26 cellular contexts compared by ENCODE assay signal in the genomic region with DNA sequence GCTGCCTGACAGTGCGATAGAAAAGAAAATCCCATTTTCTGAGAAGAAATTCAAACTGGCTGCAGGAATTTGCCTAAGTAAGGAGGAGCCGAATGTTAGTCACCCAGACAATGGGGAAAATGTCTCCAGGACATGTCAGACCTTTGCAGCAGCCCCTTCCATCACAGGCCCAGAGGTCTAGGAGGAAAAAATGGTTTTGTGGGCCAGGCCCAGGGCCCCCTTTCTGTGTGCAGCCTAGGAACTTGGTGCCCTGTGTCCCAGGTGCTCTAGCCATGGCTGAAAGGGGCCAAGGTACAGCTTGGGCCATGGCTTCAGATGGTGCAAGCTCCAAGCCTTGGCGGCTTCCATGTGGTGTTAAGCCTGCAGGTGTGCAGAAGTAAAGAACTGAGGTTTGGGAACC. TPM values are rescaled to one million over a fixed set of nuclear protein-coding genes. Genes with fewer than 3 reads are reported as not detected.
DNase-seq lines count a peak whose midpoint lies in the region; ATAC-seq, FAIRE-seq and TF ChIP-seq lines count a peak whose summit lies in the region.
"Had no signal": no experiment of that assay in that cellular context is flagged by ENCODE, and none has a peak within 500 bp of the region (broad histone marks: within the 10 kb centered on the region; RNA-seq: fewer than 3 reads in every experiment).

No MANE protein-coding gene starts in this region.

- ATAC-seq in heart left ventricle, result no peak
- no peak for ATAC-seq in CD4-positive, alpha-beta T cell (ENCODE audit: poor library complexity)
- ATAC-seq: GM12878 had no signal

- H3K27ac ChIP-seq in HEK293 (ENCODE audit: extremely low read depth, low read depth, low read length) (no peak overlapping the region), coronary artery (no peak overlapping the region), heart left ventricle (no peak overlapping the region)
- no peak overlapping the region for H3K27ac ChIP-seq in CD4-positive, alpha-beta T cell (ENCODE audit: low read depth, low read length)
- H3K27ac ChIP-seq: BLaER1 treated with 17β-estradiol and CSF1 and Interleukin-3, amounts not matched to agents 10 nM and 100 nM; C4-2B had no signal

- intact Hi-C loops in heart left ventricle (cut with DNase I), result no loop called here
- intact Hi-C loops in CD4-positive, alpha-beta T cell (cut with DNase I, micrococcal nuclease), result no loop called here

- peak; percentile 22 for DNase-seq in coronary artery (ENCODE audit: low spot score)
- no peak for DNase-seq in endothelial cell (ENCODE audit: low spot score)
- no peak for DNase-seq in heart left ventricle
- DNase-seq in HTR-8/SVneo (ENCODE audit: insufficient read length, low spot score), result no peak
- no peak for DNase-seq in osteocyte (ENCODE audit: extremely low spot score, unreplicated experiment)
- no peak for DNase-seq in CD4-positive, alpha-beta T cell
- DNase-seq: 8988T; AML-193; CD4-positive, alpha-beta memory T cell; CD8-positive, alpha-beta memory T cell; COR-L47; DMS 273 treated with DMSO at 0.1 percent for 48 hours; DMS153; DMS53; DMS79; DND-41; EL; GDM1 had no signal

- TF ChIP-seq CTCF in HEK293 (tag by site-specific recombination; IDR thresholded peaks at IDR 0.05) (no peak), coronary artery (IDR thresholded peaks at IDR 0.05) (no peak), endothelial cell (IDR thresholded peaks at IDR 0.05; ENCODE audit: unreplicated experiment) (no peak), heart left ventricle (IDR thresholded peaks at IDR 0.05) (no peak), osteocyte (IDR thresholded peaks at IDR 0.05) (no peak)
- TF ChIP-seq CTCF in CD4-positive, alpha-beta T cell (IDR thresholded peaks at IDR 0.05), result no peak

- H3K4me3 Mint-ChIP-seq in endothelial cell (ENCODE audit: unreplicated experiment), result peak overlapping the region; percentile 40
- no peak overlapping the region for H3K4me3 Mint-ChIP-seq in osteocyte (ENCODE audit: unreplicated experiment)
- no peak overlapping the region for H3K4me3 Mint-ChIP-seq in CD4-positive, alpha-beta T cell
- H3K4me3 Mint-ChIP-seq: B cell; CD4-positive, alpha-beta memory T cell; CD8-positive, alpha-beta memory T cell had no signal

- H3K4me3 ChIP-seq in HEK293 (ENCODE audit: low read depth, low read length) (no peak overlapping the region), coronary artery (no peak overlapping the region), heart left ventricle (no peak overlapping the region)
- H3K4me3 ChIP-seq: GM12878 had no signal

- H3K9me3 Mint-ChIP-seq in endothelial cell (ENCODE audit: unreplicated experiment), result peaks cover 9% of the 10 kb centered on the region
- peaks cover 4% of the 10 kb centered on the region for H3K9me3 Mint-ChIP-seq in osteocyte (ENCODE audit: unreplicated experiment)
- no peaks in the 10 kb centered on the region for H3K9me3 Mint-ChIP-seq in CD4-positive, alpha-beta T cell

- no peaks in the 10 kb centered on the region for H3K9me3 ChIP-seq in HEK293 (ENCODE audit: control insufficient read depth, insufficient read depth, low read depth, low read length)
- H3K9me3 ChIP-seq in heart left ventricle, result peaks cover 0 to 4% (median 0%) of the 10 kb centered on the region in 12 donors
- H3K9me3 ChIP-seq in CD4-positive, alpha-beta T cell (ENCODE audit: control insufficient read depth, low read length), result no peaks in the 10 kb centered on the region

- H3K27me3 ChIP-seq in heart left ventricle, result no peaks in the 10 kb centered on the region
- no peaks in the 10 kb centered on the region for H3K27me3 ChIP-seq in CD4-positive, alpha-beta T cell (ENCODE audit: control insufficient read depth, insufficient read depth, low read length)
- H3K27me3 ChIP-seq: BLaER1 treated with 17β-estradiol and CSF1 and Interleukin-3, amounts not matched to agents 10 nM and 100 nM had no signal

- 97 to 99% (median 98%) methylated on average over 3 of the region's 3 CpGs for WGBS in heart left ventricle, 4 donors

- CTCF ChIA-PET in HEK293 (lab: Yijun Ruan, JAX), result no interaction called here
- CTCF ChIA-PET in CD4-positive, alpha-beta T cell (lab: Charles Lee), result no interaction called here

- H3K27me3 Mint-ChIP-seq in endothelial cell (ENCODE audit: unreplicated experiment), result no peaks in the 10 kb centered on the region
- no peaks in the 10 kb centered on the region for H3K27me3 Mint-ChIP-seq in osteocyte (ENCODE audit: unreplicated experiment)
- H3K27me3 Mint-ChIP-seq in CD4-positive, alpha-beta T cell, result no peaks in the 10 kb centered on the region
- H3K27me3 Mint-ChIP-seq: B cell; CD4-positive, alpha-beta memory T cell; CD8-positive, alpha-beta memory T cell had no signal

- FAIRE-seq in HTR-8/SVneo (lab: Jason Lieb, UNC), result no peak
- FAIRE-seq: A204.1, GM12878, GM12892, GM18507 had no signal

- H3K4me1 ChIP-seq in HEK293 (ENCODE audit: control insufficient read depth, insufficient read depth, low read length), result no peaks in the 10 kb centered on the region
- peaks cover 0 to 5% (median 0%) of the 10 kb centered on the region in 12 donors for H3K4me1 ChIP-seq in heart left ventricle
- H3K4me1 ChIP-seq: BLaER1 treated with 17β-estradiol and CSF1 and Interleukin-3, amounts not matched to agents 10 nM and 100 nM had no signal

- H3K4me1 Mint-ChIP-seq in endothelial cell (ENCODE audit: unreplicated experiment), result no peaks in the 10 kb centered on the region
- peaks cover 4% of the 10 kb centered on the region for H3K4me1 Mint-ChIP-seq in osteocyte (ENCODE audit: unreplicated experiment)
- H3K4me1 Mint-ChIP-seq in CD4-positive, alpha-beta T cell (ENCODE audit: low read depth), result no peaks in the 10 kb centered on the region
- H3K4me1 Mint-ChIP-seq: B cell; CD8-positive, alpha-beta memory T cell had no signal

- TF ChIP-seq POLR2A in heart left ventricle (IDR thresholded peaks at IDR 0.05), result no peak

- H3K36me3 Mint-ChIP-seq in endothelial cell (ENCODE audit: low read depth, unreplicated experiment) (peaks cover 47% of the 10 kb centered on the region), osteocyte (ENCODE audit: unreplicated experiment) (peaks cover 60% of the 10 kb centered on the region)
- H3K36me3 Mint-ChIP-seq in CD4-positive, alpha-beta T cell (ENCODE audit: low read depth), result peaks cover 90% of the 10 kb centered on the region

- H3K27ac Mint-ChIP-seq in endothelial cell (ENCODE audit: unreplicated experiment), result no peak overlapping the region
- H3K27ac Mint-ChIP-seq in osteocyte (ENCODE audit: unreplicated experiment), result no peak overlapping the region
- no peak overlapping the region for H3K27ac Mint-ChIP-seq in CD4-positive, alpha-beta T cell
- H3K27ac Mint-ChIP-seq: B cell had no signal

- POLR2A ChIA-PET in HEK293 (lab: Yijun Ruan, JAX), result no interaction called here
- POLR2A ChIA-PET in CD4-positive, alpha-beta T cell (lab: Charles Lee), result no interaction called here

- H3K36me3 ChIP-seq in HEK293 (ENCODE audit: control insufficient read depth in 2 of 2, insufficient read depth in 1 of 2, low read length in 2 of 2) (peaks cover 44 to 77% of the 10 kb centered on the region in 2 experiments), heart left ventricle (peaks cover 0 to 52% (median 41%) of the 10 kb centered on the region in 9 donors)

TF ChIP-seq in HEK293, 187 proteins besides CTCF, POLR2A, EP300 and RAD21 (continues in another document):
- TF ChIP-seq, protein P1, sequence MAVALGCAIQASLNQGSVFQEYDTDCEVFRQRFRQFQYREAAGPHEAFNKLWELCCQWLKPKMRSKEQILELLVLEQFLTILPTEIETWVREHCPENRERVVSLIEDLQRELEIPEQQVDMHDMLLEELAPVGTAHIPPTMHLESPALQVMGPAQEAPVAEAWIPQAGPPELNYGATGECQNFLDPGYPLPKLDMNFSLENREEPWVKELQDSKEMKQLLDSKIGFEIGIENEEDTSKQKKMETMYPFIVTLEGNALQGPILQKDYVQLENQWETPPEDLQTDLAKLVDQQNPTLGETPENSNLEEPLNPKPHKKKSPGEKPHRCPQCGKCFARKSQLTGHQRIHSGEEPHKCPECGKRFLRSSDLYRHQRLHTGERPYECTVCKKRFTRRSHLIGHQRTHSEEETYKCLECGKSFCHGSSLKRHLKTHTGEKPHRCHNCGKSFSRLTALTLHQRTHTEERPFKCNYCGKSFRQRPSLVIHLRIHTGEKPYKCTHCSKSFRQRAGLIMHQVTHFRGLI (tag by site-specific recombination; IDR thresholded peaks at IDR 0.05), result no peak
- TF ChIP-seq ZNF473 (tag by site-specific recombination; IDR thresholded peaks at IDR 0.05) (no peak), ZFP37 (tag by site-specific recombination; IDR thresholded peaks at IDR 0.05) (no peak), TRIM28 (IDR thresholded peaks at IDR 0.05; ENCODE audit: borderline replicate concordance, low read length) (peak; percentile 56; the same call in 1 of the 2 replicates), ZNF530 (tag by site-specific recombination; IDR thresholded peaks at IDR 0.05; ENCODE audit: low read depth) (no peak)
- TF ChIP-seq, protein P2, sequence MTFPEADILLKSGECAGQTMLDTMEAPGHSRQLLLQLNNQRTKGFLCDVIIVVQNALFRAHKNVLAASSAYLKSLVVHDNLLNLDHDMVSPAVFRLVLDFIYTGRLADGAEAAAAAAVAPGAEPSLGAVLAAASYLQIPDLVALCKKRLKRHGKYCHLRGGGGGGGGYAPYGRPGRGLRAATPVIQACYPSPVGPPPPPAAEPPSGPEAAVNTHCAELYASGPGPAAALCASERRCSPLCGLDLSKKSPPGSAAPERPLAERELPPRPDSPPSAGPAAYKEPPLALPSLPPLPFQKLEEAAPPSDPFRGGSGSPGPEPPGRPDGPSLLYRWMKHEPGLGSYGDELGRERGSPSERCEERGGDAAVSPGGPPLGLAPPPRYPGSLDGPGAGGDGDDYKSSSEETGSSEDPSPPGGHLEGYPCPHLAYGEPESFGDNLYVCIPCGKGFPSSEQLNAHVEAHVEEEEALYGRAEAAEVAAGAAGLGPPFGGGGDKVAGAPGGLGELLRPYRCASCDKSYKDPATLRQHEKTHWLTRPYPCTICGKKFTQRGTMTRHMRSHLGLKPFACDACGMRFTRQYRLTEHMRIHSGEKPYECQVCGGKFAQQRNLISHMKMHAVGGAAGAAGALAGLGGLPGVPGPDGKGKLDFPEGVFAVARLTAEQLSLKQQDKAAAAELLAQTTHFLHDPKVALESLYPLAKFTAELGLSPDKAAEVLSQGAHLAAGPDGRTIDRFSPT (tag by site-specific recombination; IDR thresholded peaks at IDR 0.05), result no peak

RNA-seq across cellular contexts. Expression of a gene that starts 14.6 kb away (rescaled TPM):
- 8.4 TPM for total RNA-seq in endothelial cell (ENCODE audit: unreplicated experiment)
- 10 to 100 TPM in 1 of 9 donors, 1 to 10 TPM in 8; 4.3 to 10.2 (median 6.2) TPM for total RNA-seq in heart left ventricle
- polyA plus RNA-seq in heart left ventricle, result 1 to 10 TPM; 1.2 to 2.5 TPM
- total RNA-seq in osteocyte, result 20.3 and 20.9 TPM in 2 replicates
- total RNA-seq in CD4-positive, alpha-beta T cell, result 100 to 1,000 TPM; 132 to 139 TPM

RNA-seq across cellular contexts. Expression of a gene that starts 41.8 kb away (rescaled TPM):
- 34.3 TPM for total RNA-seq in endothelial cell (ENCODE audit: unreplicated experiment)
- 10 to 100 TPM in 3 of 9 donors, 1 to 10 TPM in 6; 3.8 to 13.9 (median 7.8) TPM for total RNA-seq in heart left ventricle
- 1 to 10 TPM; 3.8 to 5.3 TPM for polyA plus RNA-seq in heart left ventricle
- total RNA-seq in osteocyte, result 13.1 and 19.4 TPM in 2 replicates
- total RNA-seq in CD4-positive, alpha-beta T cell, result 1 to 10 TPM; 8.2 to 8.8 TPM
